ENCODE assay signal across 2 cellular contexts in genomic region chr1:15305366-15305765, GRCh38.
A peak's percentile ranks its signal among the peaks of the same experiment; 100 is the strongest.
TF ChIP-seq lines count a peak whose summit lies in the region.

No MANE protein-coding gene starts in this region.

TF ChIP-seq in IMR-90, 13 proteins besides CTCF, POLR2A, EP300 and RAD21:
- TF ChIP-seq RFX5 (IDR thresholded peaks at IDR 0.05; ENCODE audit: low read depth, low read length) (no peak), MAZ (IDR thresholded peaks at IDR 0.05; ENCODE audit: borderline replicate concordance, low read depth, low read length) (no peak), MAFK (IDR thresholded peaks at IDR 0.05; ENCODE audit: low read depth, low read length) (no peak), NFE2L2 (IDR thresholded peaks at IDR 0.05; ENCODE audit: low read depth, low read length) (no peak), FOS (IDR thresholded peaks at IDR 0.05; ENCODE audit: low read depth, low read length) (no peak), BHLHE40 (IDR thresholded peaks at IDR 0.05; ENCODE audit: low read depth, low read length) (no peak), USF2 (IDR thresholded peaks at IDR 0.05; ENCODE audit: low read depth, low read length) (no peak), ELK1 (IDR thresholded peaks at IDR 0.05; ENCODE audit: borderline replicate concordance, low read depth, low read length) (no peak), MXI1 (IDR thresholded peaks at IDR 0.05; ENCODE audit: borderline replicate concordance, low read depth, low read length) (no peak), CHD1 (IDR thresholded peaks at IDR 0.05; ENCODE audit: low read depth, low read length) (no peak), CEBPB (IDR thresholded peaks at IDR 0.05; ENCODE audit: low read depth, low read length) (no peak), RCOR1 (IDR thresholded peaks at IDR 0.05; ENCODE audit: insufficient replicate concordance, low read length) (no peak)

TF ChIP-seq in K562, 482 proteins besides CTCF, POLR2A, EP300 and RAD21:
- TF ChIP-seq TRIM24 (IDR thresholded peaks at IDR 0.05) (peak in 1 of 2 experiments; percentile 35; a peak in 1 of 4 replicates), ZNF780A (CRISPR knock-in tag; IDR thresholded peaks at IDR 0.05) (no peak), RBM39 (optimal IDR thresholded peaks at IDR 0.05; ENCODE audit: low read depth, low read length) (no peak), ZFP36 (IDR thresholded peaks at IDR 0.05; ENCODE audit: low read depth, low read length, partially characterized antibody) (peak; percentile 84), ZNF77 (CRISPR knock-in tag; IDR thresholded peaks at IDR 0.05) (no peak), ZNF778 (CRISPR knock-in tag; IDR thresholded peaks at IDR 0.05) (no peak), ZNF445 (CRISPR knock-in tag; IDR thresholded peaks at IDR 0.05; ENCODE audit: low read depth) (no peak), XRCC3 (IDR thresholded peaks at IDR 0.05) (no peak)
- TF ChIP-seq, protein P1, sequence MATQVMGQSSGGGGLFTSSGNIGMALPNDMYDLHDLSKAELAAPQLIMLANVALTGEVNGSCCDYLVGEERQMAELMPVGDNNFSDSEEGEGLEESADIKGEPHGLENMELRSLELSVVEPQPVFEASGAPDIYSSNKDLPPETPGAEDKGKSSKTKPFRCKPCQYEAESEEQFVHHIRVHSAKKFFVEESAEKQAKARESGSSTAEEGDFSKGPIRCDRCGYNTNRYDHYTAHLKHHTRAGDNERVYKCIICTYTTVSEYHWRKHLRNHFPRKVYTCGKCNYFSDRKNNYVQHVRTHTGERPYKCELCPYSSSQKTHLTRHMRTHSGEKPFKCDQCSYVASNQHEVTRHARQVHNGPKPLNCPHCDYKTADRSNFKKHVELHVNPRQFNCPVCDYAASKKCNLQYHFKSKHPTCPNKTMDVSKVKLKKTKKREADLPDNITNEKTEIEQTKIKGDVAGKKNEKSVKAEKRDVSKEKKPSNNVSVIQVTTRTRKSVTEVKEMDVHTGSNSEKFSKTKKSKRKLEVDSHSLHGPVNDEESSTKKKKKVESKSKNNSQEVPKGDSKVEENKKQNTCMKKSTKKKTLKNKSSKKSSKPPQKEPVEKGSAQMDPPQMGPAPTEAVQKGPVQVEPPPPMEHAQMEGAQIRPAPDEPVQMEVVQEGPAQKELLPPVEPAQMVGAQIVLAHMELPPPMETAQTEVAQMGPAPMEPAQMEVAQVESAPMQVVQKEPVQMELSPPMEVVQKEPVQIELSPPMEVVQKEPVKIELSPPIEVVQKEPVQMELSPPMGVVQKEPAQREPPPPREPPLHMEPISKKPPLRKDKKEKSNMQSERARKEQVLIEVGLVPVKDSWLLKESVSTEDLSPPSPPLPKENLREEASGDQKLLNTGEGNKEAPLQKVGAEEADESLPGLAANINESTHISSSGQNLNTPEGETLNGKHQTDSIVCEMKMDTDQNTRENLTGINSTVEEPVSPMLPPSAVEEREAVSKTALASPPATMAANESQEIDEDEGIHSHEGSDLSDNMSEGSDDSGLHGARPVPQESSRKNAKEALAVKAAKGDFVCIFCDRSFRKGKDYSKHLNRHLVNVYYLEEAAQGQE (CRISPR knock-in tag; IDR thresholded peaks at IDR 0.05; ENCODE audit: low read depth) = no peak
- TF ChIP-seq, protein P2, sequence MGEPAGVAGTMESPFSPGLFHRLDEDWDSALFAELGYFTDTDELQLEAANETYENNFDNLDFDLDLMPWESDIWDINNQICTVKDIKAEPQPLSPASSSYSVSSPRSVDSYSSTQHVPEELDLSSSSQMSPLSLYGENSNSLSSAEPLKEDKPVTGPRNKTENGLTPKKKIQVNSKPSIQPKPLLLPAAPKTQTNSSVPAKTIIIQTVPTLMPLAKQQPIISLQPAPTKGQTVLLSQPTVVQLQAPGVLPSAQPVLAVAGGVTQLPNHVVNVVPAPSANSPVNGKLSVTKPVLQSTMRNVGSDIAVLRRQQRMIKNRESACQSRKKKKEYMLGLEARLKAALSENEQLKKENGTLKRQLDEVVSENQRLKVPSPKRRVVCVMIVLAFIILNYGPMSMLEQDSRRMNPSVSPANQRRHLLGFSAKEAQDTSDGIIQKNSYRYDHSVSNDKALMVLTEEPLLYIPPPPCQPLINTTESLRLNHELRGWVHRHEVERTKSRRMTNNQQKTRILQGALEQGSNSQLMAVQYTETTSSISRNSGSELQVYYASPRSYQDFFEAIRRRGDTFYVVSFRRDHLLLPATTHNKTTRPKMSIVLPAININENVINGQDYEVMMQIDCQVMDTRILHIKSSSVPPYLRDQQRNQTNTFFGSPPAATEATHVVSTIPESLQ (CRISPR knock-in tag; IDR thresholded peaks at IDR 0.05) = no peak
